8 cellular contexts compared by ENCODE assay signal in the genomic region with DNA sequence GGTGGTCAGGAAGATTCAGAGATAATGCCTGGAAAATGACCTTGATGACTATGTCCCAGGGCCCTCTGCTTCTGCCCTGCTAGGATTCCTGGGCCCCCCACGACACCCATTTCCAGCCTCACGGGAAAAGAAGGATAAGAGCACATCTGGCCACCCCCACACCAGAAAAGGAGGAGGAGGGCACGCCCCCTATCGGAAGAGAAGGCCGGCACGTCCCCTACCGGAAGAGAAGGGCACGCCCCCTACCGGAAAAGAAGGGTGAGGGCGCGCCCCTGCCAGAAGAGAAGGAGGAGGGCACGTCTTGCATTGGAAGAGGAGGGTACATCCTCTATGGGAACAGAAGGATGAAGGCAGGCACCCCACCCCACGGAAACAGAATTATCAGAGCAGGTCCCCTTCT.
DNase-seq lines count a peak whose midpoint lies in the region; ATAC-seq and TF ChIP-seq lines count a peak whose summit lies in the region.

No MANE protein-coding gene starts in this region.

- peaks cover 14% of the 10 kb centered on the region for H3K4me1 Mint-ChIP-seq in activated naive CD4-positive, alpha-beta T cell treated with anti-CD3 and anti-CD28 coated beads, Interleukin-2, amount 50 U/mL, for 24 hours

- H3K36me3 Mint-ChIP-seq in activated naive CD4-positive, alpha-beta T cell treated with anti-CD3 and anti-CD28 coated beads, Interleukin-2, amount 50 U/mL, for 24 hours, result no peaks in the 10 kb centered on the region

- ATAC-seq in Right ventricle myocardium superior (ENCODE audit: poor library complexity) (no peak), left ventricle myocardium superior (no peak), SK-N-SH treated with all-trans-retinoic acid at 6 μM for 48 hours (peak; percentile 52; the same call in 2 of the 3 replicates), left colon (peak; percentile 92)

- H3K4me3 Mint-ChIP-seq in activated naive CD4-positive, alpha-beta T cell treated with anti-CD3 and anti-CD28 coated beads, Interleukin-2, amount 50 U/mL, for 24 hours, result peak overlapping the region; percentile 65

- no peaks in the 10 kb centered on the region for H3K27me3 Mint-ChIP-seq in activated naive CD4-positive, alpha-beta T cell treated with anti-CD3 and anti-CD28 coated beads, Interleukin-2, amount 50 U/mL, for 24 hours

- DNase-seq in Right ventricle myocardium superior (peak; percentile 47), left ventricle myocardium superior (no peak), left colon (peak; percentile 41 to 81), NCI-H128 (lab: John Stamatoyannopoulos, UW; ENCODE audit: unreplicated experiment) (no peak), NCI-H774 (lab: John Stamatoyannopoulos, UW) (no peak)
- peak; percentile 9 to 31 for DNase-seq in stimulated activated CD8-positive, alpha-beta memory T cell treated with anti-CD3 and anti-CD28 coated beads, Interleukin-7, amount 100 ng/mL, for 1 hour (ENCODE audit: low read depth in 2 of 2)

- H3K9me3 Mint-ChIP-seq in activated naive CD4-positive, alpha-beta T cell treated with anti-CD3 and anti-CD28 coated beads, Interleukin-2, amount 50 U/mL, for 24 hours, result peaks cover 7% of the 10 kb centered on the region

- H3K27ac Mint-ChIP-seq in activated naive CD4-positive, alpha-beta T cell treated with anti-CD3 and anti-CD28 coated beads, Interleukin-2, amount 50 U/mL, for 24 hours, result peak overlapping the region; percentile 47

- intact Hi-C loops in Right ventricle myocardium superior (cut with DNase I) (no loop called here), left ventricle myocardium superior (cut with micrococcal nuclease) (no loop called here), left colon (cut with DNase I, micrococcal nuclease) (no loop called here)

TF ChIP-seq in SK-N-SH treated with all-trans-retinoic acid at 6 μM for 48 hours, 23 proteins besides CTCF, POLR2A, EP300 and RAD21:
- TF ChIP-seq CREB5 (CRISPR knock-in tag; IDR thresholded peaks at IDR 0.05; ENCODE audit: low read depth) (no peak), ZNF565 (CRISPR knock-in tag; conservative IDR thresholded peaks at IDR 0.05; ENCODE audit: low read depth) (no peak), TCF4 (CRISPR knock-in tag; IDR thresholded peaks at IDR 0.05; ENCODE audit: borderline replicate concordance) (no peak), OSR1 (CRISPR knock-in tag; IDR thresholded peaks at IDR 0.05) (no peak), ARNTL (CRISPR knock-in tag; IDR thresholded peaks at IDR 0.05; ENCODE audit: borderline replicate concordance, low read depth) (no peak), SNAI2 (CRISPR knock-in tag; IDR thresholded peaks at IDR 0.05) (no peak), ESRRG (CRISPR knock-in tag; IDR thresholded peaks at IDR 0.05) (no peak), TOX (CRISPR knock-in tag; IDR thresholded peaks at IDR 0.05; ENCODE audit: borderline replicate concordance) (no peak), RARB (CRISPR knock-in tag; IDR thresholded peaks at IDR 0.05) (no peak), GLIS3 (CRISPR knock-in tag; IDR thresholded peaks at IDR 0.05) (no peak), ISL1 (CRISPR knock-in tag; IDR thresholded peaks at IDR 0.05) (no peak)
- TF ChIP-seq, protein P1, sequence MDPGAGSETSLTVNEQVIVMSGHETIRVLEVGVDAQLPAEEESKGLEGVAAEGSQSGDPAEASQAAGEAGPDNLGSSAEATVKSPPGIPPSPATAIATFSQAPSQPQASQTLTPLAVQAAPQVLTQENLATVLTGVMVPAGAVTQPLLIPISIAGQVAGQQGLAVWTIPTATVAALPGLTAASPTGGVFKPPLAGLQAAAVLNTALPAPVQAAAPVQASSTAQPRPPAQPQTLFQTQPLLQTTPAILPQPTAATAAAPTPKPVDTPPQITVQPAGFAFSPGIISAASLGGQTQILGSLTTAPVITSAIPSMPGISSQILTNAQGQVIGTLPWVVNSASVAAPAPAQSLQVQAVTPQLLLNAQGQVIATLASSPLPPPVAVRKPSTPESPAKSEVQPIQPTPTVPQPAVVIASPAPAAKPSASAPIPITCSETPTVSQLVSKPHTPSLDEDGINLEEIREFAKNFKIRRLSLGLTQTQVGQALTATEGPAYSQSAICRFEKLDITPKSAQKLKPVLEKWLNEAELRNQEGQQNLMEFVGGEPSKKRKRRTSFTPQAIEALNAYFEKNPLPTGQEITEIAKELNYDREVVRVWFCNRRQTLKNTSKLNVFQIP (CRISPR knock-in tag; IDR thresholded peaks at IDR 0.05; ENCODE audit: borderline replicate concordance, low read depth), result no peak
- TF ChIP-seq, protein P2, sequence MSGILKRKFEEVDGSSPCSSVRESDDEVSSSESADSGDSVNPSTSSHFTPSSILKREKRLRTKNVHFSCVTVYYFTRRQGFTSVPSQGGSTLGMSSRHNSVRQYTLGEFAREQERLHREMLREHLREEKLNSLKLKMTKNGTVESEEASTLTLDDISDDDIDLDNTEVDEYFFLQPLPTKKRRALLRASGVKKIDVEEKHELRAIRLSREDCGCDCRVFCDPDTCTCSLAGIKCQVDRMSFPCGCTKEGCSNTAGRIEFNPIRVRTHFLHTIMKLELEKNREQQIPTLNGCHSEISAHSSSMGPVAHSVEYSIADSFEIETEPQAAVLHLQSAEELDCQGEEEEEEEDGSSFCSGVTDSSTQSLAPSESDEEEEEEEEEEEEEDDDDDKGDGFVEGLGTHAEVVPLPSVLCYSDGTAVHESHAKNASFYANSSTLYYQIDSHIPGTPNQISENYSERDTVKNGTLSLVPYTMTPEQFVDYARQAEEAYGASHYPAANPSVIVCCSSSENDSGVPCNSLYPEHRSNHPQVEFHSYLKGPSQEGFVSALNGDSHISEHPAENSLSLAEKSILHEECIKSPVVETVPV (CRISPR knock-in tag; IDR thresholded peaks at IDR 0.05), result no peak

Comparison
In these comparisons a context has a peak if more than half of its experiments do, and no peak if none do; other contexts are left out.
1. DNase-seq: peak in Right ventricle myocardium superior (single experiment), left colon (2 of 2) and stimulated activated CD8-positive, alpha-beta memory T cell treated with anti-CD3 and anti-CD28 coated beads, Interleukin-7, amount 100 ng/mL, for 1 hour (2 of 2); none in left ventricle myocardium superior (single experiment), NCI-H128 (single experiment) and NCI-H774 (single experiment).
2. ATAC-seq: peak in SK-N-SH treated with all-trans-retinoic acid at 6 μM for 48 hours (single experiment) and left colon (single experiment); none in Right ventricle myocardium superior (single experiment) and left ventricle myocardium superior (single experiment).